Comparison of ENCODE assay signal across 1 cellular context in the genomic region with DNA sequence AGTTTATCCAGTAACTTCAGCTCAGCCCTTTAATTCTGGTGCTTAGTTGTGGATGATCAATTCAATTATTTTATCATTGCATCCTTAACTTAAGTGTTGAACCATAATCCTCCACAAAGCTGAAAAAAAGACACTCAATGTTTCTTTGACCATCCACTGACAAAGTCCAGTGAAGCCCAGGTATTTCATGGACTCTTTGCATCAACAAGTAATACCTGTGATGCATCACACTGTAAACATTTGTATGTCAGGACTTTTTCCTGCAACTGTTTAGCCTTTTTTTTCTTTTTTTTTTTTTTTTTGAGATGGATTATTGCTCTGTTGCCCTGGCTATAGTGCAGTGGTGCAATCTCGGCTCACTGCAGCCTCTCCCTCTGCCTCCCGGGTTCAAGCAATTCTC.
TF ChIP-seq lines count a peak whose summit lies in the region.

No MANE protein-coding gene starts in this region.

TF ChIP-seq in HepG2, 621 proteins besides CTCF, POLR2A, EP300 and RAD21 (continued from another document and continues in another):
- TF ChIP-seq, protein P1, sequence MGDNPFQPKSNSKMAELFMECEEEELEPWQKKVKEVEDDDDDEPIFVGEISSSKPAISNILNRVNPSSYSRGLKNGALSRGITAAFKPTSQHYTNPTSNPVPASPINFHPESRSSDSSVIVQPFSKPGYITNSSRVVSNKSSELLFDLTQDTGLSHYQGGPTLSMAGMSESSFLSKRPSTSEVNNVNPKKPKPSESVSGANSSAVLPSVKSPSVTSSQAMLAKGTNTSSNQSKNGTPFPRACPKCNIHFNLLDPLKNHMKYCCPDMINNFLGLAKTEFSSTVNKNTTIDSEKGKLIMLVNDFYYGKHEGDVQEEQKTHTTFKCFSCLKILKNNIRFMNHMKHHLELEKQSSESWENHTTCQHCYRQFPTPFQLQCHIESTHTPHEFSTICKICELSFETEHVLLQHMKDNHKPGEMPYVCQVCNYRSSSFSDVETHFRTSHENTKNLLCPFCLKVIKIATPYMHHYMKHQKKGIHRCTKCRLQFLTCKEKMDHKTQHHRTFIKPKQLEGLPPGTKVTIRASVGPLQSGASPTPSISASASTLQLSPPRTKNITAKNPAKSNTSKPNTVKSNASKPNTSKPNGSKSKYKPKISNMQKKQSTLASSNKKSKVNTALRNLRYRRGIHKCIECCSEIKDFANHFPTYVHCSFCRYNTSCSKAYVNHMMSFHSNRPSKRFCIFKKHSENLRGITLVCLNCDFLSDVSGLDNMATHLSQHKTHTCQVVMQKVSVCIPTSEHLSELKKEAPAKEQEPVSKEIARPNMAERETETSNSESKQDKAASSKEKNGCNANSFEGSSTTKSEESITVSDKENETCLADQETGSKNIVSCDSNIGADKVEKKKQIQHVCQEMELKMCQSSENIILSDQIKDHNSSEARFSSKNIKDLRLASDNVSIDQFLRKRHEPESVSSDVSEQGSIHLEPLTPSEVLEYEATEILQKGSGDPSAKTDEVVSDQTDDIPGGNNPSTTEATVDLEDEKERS (CRISPR knock-in tag; IDR thresholded peaks at IDR 0.05): no peak
- no peak for TF ChIP-seq HOXD1 (CRISPR knock-in tag; IDR thresholded peaks at IDR 0.05)
- no peak for TF ChIP-seq ZC3H4 (CRISPR knock-in tag; IDR thresholded peaks at IDR 0.05; ENCODE audit: borderline replicate concordance)
- TF ChIP-seq, protein P2, sequence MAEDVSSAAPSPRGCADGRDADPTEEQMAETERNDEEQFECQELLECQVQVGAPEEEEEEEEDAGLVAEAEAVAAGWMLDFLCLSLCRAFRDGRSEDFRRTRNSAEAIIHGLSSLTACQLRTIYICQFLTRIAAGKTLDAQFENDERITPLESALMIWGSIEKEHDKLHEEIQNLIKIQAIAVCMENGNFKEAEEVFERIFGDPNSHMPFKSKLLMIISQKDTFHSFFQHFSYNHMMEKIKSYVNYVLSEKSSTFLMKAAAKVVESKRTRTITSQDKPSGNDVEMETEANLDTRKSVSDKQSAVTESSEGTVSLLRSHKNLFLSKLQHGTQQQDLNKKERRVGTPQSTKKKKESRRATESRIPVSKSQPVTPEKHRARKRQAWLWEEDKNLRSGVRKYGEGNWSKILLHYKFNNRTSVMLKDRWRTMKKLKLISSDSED (CRISPR knock-in tag; IDR thresholded peaks at IDR 0.05): no peak
- TF ChIP-seq, protein P3, sequence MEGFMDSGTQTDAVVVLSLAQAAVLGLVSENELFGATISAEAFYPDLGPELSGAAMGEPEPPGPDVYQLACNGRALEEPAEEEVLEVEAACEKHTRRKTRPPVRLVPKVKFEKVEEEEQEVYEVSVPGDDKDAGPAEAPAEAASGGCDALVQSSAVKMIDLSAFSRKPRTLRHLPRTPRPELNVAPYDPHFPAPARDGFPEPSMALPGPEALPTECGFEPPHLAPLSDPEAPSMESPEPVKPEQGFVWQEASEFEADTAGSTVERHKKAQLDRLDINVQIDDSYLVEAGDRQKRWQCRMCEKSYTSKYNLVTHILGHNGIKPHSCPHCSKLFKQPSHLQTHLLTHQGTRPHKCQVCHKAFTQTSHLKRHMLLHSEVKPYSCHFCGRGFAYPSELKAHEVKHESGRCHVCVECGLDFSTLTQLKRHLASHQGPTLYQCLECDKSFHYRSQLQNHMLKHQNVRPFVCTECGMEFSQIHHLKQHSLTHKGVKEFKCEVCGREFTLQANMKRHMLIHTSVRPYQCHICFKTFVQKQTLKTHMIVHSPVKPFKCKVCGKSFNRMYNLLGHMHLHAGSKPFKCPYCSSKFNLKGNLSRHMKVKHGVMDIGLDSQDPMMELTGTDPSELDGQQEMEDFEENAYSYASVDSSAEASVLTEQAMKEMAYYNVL (CRISPR knock-in tag; IDR thresholded peaks at IDR 0.05; ENCODE audit: borderline replicate concordance): 0 out of 2 replicates have a peak, but pooled peaks have one; percentile 30
- no peak for TF ChIP-seq JUNB (CRISPR knock-in tag; IDR thresholded peaks at IDR 0.05; ENCODE audit: borderline replicate concordance)
- TF ChIP-seq, protein P4, sequence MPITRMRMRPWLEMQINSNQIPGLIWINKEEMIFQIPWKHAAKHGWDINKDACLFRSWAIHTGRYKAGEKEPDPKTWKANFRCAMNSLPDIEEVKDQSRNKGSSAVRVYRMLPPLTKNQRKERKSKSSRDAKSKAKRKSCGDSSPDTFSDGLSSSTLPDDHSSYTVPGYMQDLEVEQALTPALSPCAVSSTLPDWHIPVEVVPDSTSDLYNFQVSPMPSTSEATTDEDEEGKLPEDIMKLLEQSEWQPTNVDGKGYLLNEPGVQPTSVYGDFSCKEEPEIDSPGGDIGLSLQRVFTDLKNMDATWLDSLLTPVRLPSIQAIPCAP (CRISPR knock-in tag; IDR thresholded peaks at IDR 0.05; ENCODE audit: low read depth): no peak
- no peak for TF ChIP-seq SYNCRIP (IDR thresholded peaks at IDR 0.05; ENCODE audit: insufficient read depth, low read depth, low read length)
- no peak for TF ChIP-seq ZNF17 (CRISPR knock-in tag; IDR thresholded peaks at IDR 0.05)
- TF ChIP-seq HMG20B (CRISPR knock-in tag; conservative IDR thresholded peaks at IDR 0.05): no peak
- no peak for TF ChIP-seq ZNF232 (CRISPR knock-in tag; IDR thresholded peaks at IDR 0.05; ENCODE audit: borderline replicate concordance)
- no peak for TF ChIP-seq ZNF570 (CRISPR knock-in tag; IDR thresholded peaks at IDR 0.05; ENCODE audit: borderline replicate concordance)
- no peak for TF ChIP-seq BCL6 (CRISPR knock-in tag; IDR thresholded peaks at IDR 0.05)
- TF ChIP-seq TCF12 (IDR thresholded peaks at IDR 0.05): no peak
- no peak for TF ChIP-seq TCF12 (CRISPR knock-in tag; IDR thresholded peaks at IDR 0.05)
- TF ChIP-seq ZFP36L2 (CRISPR knock-in tag; IDR thresholded peaks at IDR 0.05): no peak
- no peak for TF ChIP-seq SRSF9 (IDR thresholded peaks at IDR 0.05; ENCODE audit: borderline replicate concordance, insufficient read depth, low read depth, low read length, poor library complexity, severe bottlenecking)
- TF ChIP-seq ZNF644 (CRISPR knock-in tag; IDR thresholded peaks at IDR 0.05; ENCODE audit: low read depth): no peak
- TF ChIP-seq, protein P5, sequence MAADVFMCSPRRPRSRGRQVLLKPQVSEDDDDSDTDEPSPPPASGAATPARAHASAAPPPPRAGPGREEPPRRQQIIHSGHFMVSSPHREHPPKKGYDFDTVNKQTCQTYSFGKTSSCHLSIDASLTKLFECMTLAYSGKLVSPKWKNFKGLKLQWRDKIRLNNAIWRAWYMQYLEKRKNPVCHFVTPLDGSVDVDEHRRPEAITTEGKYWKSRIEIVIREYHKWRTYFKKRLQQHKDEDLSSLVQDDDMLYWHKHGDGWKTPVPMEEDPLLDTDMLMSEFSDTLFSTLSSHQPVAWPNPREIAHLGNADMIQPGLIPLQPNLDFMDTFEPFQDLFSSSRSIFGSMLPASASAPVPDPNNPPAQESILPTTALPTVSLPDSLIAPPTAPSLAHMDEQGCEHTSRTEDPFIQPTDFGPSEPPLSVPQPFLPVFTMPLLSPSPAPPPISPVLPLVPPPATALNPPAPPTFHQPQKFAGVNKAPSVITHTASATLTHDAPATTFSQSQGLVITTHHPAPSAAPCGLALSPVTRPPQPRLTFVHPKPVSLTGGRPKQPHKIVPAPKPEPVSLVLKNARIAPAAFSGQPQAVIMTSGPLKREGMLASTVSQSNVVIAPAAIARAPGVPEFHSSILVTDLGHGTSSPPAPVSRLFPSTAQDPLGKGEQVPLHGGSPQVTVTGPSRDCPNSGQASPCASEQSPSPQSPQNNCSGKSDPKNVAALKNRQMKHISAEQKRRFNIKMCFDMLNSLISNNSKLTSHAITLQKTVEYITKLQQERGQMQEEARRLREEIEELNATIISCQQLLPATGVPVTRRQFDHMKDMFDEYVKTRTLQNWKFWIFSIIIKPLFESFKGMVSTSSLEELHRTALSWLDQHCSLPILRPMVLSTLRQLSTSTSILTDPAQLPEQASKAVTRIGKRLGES (CRISPR knock-in tag; IDR thresholded peaks at IDR 0.05; ENCODE audit: borderline replicate concordance): no peak
- no peak for TF ChIP-seq HCFC1 (IDR thresholded peaks at IDR 0.05; ENCODE audit: low read depth, low read length)
- 0 out of 2 replicates have a peak, but pooled peaks have one; percentile 44 for TF ChIP-seq ELF3 (CRISPR knock-in tag; IDR thresholded peaks at IDR 0.05)
- no peak for TF ChIP-seq ZNF569 (CRISPR knock-in tag; IDR thresholded peaks at IDR 0.05; ENCODE audit: borderline replicate concordance)
- TF ChIP-seq ZC3H13 (CRISPR knock-in tag; IDR thresholded peaks at IDR 0.05): no peak
- TF ChIP-seq ZFYVE20 (CRISPR knock-in tag; IDR thresholded peaks at IDR 0.05; ENCODE audit: borderline replicate concordance, low read depth): no peak
- no peak for TF ChIP-seq NCOA1 (CRISPR knock-in tag; IDR thresholded peaks at IDR 0.05)
- TF ChIP-seq ZNF788 (CRISPR knock-in tag; IDR thresholded peaks at IDR 0.05; ENCODE audit: borderline replicate concordance): no peak
- TF ChIP-seq, protein P6, sequence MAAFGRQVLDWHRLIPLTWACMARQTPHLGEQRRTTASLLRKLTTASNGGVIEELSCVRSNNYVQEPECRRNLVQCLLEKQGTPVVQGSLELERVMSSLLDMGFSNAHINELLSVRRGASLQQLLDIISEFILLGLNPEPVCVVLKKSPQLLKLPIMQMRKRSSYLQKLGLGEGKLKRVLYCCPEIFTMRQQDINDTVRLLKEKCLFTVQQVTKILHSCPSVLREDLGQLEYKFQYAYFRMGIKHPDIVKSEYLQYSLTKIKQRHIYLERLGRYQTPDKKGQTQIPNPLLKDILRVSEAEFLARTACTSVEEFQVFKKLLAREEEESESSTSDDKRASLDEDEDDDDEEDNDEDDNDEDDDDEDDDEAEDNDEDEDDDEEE (CRISPR knock-in tag; IDR thresholded peaks at IDR 0.05): no peak
- no peak for TF ChIP-seq ZIK1 (CRISPR knock-in tag; IDR thresholded peaks at IDR 0.05; ENCODE audit: borderline replicate concordance, low read depth)
- no peak for TF ChIP-seq EED (CRISPR knock-in tag; IDR thresholded peaks at IDR 0.05)
- TF ChIP-seq, protein P7, sequence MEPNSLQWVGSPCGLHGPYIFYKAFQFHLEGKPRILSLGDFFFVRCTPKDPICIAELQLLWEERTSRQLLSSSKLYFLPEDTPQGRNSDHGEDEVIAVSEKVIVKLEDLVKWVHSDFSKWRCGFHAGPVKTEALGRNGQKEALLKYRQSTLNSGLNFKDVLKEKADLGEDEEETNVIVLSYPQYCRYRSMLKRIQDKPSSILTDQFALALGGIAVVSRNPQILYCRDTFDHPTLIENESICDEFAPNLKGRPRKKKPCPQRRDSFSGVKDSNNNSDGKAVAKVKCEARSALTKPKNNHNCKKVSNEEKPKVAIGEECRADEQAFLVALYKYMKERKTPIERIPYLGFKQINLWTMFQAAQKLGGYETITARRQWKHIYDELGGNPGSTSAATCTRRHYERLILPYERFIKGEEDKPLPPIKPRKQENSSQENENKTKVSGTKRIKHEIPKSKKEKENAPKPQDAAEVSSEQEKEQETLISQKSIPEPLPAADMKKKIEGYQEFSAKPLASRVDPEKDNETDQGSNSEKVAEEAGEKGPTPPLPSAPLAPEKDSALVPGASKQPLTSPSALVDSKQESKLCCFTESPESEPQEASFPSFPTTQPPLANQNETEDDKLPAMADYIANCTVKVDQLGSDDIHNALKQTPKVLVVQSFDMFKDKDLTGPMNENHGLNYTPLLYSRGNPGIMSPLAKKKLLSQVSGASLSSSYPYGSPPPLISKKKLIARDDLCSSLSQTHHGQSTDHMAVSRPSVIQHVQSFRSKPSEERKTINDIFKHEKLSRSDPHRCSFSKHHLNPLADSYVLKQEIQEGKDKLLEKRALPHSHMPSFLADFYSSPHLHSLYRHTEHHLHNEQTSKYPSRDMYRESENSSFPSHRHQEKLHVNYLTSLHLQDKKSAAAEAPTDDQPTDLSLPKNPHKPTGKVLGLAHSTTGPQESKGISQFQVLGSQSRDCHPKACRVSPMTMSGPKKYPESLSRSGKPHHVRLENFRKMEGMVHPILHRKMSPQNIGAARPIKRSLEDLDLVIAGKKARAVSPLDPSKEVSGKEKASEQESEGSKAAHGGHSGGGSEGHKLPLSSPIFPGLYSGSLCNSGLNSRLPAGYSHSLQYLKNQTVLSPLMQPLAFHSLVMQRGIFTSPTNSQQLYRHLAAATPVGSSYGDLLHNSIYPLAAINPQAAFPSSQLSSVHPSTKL (CRISPR knock-in tag; IDR thresholded peaks at IDR 0.05): no peak
- TF ChIP-seq CC2D1A (CRISPR knock-in tag; IDR thresholded peaks at IDR 0.05): no peak
- TF ChIP-seq ARID2 (CRISPR knock-in tag; IDR thresholded peaks at IDR 0.05; ENCODE audit: borderline replicate concordance): no peak
- TF ChIP-seq, protein P8, sequence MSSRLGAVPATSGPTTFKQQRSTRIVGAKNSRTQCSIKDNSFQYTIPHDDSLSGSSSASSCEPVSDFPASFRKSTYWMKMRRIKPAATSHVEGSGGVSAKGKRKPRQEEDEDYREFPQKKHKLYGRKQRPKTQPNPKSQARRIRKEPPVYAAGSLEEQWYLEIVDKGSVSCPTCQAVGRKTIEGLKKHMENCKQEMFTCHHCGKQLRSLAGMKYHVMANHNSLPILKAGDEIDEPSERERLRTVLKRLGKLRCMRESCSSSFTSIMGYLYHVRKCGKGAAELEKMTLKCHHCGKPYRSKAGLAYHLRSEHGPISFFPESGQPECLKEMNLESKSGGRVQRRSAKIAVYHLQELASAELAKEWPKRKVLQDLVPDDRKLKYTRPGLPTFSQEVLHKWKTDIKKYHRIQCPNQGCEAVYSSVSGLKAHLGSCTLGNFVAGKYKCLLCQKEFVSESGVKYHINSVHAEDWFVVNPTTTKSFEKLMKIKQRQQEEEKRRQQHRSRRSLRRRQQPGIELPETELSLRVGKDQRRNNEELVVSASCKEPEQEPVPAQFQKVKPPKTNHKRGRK (CRISPR knock-in tag; IDR thresholded peaks at IDR 0.05): no peak
- no peak for TF ChIP-seq KDM6A (CRISPR knock-in tag; IDR thresholded peaks at IDR 0.05; ENCODE audit: low read depth)
- no peak for TF ChIP-seq GTF3A (CRISPR knock-in tag; conservative IDR thresholded peaks at IDR 0.05)
- no peak for TF ChIP-seq ELF4 (CRISPR knock-in tag; IDR thresholded peaks at IDR 0.05; ENCODE audit: borderline replicate concordance)
- TF ChIP-seq ZNF772 (CRISPR knock-in tag; IDR thresholded peaks at IDR 0.05): no peak
- TF ChIP-seq, protein P9, sequence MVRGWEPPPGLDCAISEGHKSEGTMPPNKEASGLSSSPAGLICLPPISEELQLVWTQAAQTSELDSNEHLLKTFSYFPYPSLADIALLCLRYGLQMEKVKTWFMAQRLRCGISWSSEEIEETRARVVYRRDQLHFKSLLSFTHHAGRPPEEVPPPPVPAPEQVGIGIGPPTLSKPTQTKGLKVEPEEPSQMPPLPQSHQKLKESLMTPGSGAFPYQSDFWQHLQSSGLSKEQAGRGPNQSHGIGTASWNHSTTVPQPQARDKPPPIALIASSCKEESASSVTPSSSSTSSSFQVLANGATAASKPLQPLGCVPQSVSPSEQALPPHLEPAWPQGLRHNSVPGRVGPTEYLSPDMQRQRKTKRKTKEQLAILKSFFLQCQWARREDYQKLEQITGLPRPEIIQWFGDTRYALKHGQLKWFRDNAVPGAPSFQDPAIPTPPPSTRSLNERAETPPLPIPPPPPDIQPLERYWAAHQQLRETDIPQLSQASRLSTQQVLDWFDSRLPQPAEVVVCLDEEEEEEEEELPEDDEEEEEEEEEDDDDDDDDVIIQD (CRISPR knock-in tag; IDR thresholded peaks at IDR 0.05; ENCODE audit: low read depth): peak; percentile 44; the same call in 1 of the 2 replicates
- TF ChIP-seq, protein P10, sequence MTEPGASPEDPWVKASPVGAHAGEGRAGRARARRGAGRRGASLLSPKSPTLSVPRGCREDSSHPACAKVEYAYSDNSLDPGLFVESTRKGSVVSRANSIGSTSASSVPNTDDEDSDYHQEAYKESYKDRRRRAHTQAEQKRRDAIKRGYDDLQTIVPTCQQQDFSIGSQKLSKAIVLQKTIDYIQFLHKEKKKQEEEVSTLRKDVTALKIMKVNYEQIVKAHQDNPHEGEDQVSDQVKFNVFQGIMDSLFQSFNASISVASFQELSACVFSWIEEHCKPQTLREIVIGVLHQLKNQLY (CRISPR knock-in tag; IDR thresholded peaks at IDR 0.05): no peak
- no peak for TF ChIP-seq ELF1 (CRISPR knock-in tag; IDR thresholded peaks at IDR 0.05)
- TF ChIP-seq TGIF2 (CRISPR knock-in tag; IDR thresholded peaks at IDR 0.05): no peak
- TF ChIP-seq ZNF343 (CRISPR knock-in tag; IDR thresholded peaks at IDR 0.05): no peak
- no peak for TF ChIP-seq MEIS1 (CRISPR knock-in tag; IDR thresholded peaks at IDR 0.05; ENCODE audit: borderline replicate concordance)
- no peak for TF ChIP-seq ZNF558 (CRISPR knock-in tag; IDR thresholded peaks at IDR 0.05; ENCODE audit: borderline replicate concordance)
